ENCODE assay signal across 14 cellular contexts in the genomic region with DNA sequence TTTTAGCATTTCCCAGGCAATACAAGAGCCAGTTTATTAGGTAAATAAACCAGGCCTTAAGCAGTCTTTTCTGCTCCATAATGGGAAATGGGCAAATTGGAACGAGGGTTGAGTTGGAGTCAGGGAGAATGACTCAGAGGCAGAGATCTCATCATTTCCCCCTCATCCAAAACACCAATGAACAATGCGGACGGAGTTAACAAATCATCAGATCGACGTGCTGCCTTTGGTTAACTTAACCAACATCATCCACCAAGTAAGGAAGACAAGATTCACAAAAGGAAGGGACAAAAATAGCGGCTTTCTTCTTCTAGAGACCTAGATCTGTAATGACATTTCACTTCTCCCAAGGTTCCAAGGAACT.
"Had no signal": no experiment of that assay in that cellular context is flagged by ENCODE, and none has a peak within 500 bp of the region (broad histone marks: within the 10 kb centered on the region; RNA-seq: fewer than 3 reads in every experiment).

No MANE protein-coding gene starts in this region.

- H3K27ac ChIP-seq: adrenal gland, brain microvascular endothelial cell, ovary, thoracic aorta had no signal

- DNase-seq: activated CD4-positive, alpha-beta T cell treated with anti-CD3 and anti-CD28 coated beads for 4 hours; activated CD8-positive, alpha-beta memory T cell treated with anti-CD3 and anti-CD28 coated beads, Interleukin-2, amount 50 U/mL, for 4 hours; activated CD8-positive, alpha-beta T cell treated with anti-CD3 and anti-CD28 coated beads, Interleukin-2, amount 10 ng/mL, durations not matched to agents 7 days and 5 days; activated effector memory CD4-positive, alpha-beta T cell treated with anti-CD3 and anti-CD28 coated beads, Interleukin-2, amount 50 U/mL, for 16 hours; activated T-cell treated with anti-CD3 and anti-CD28 coated beads, Interleukin-2, amount 50 U/mL, for 48 hours; adrenal gland; brain microvascular endothelial cell; effector memory CD8-positive, alpha-beta T cell; erythroblast; mesendoderm; ovary; stimulated activated CD4-positive, alpha-beta T cell treated with anti-CD3 and anti-CD28 coated beads, Interleukin-1b, Interleukin-23, amount 100 ng/mL, for 48 hours; stomach had no signal

- H3K36me3 ChIP-seq: adrenal gland, brain microvascular endothelial cell, ovary, stomach, thoracic aorta had no signal

- H3K4me1 ChIP-seq: adrenal gland had no signal

- H3K27me3 ChIP-seq: adrenal gland, brain microvascular endothelial cell, ovary, stomach had no signal

- H3K4me3 ChIP-seq: adrenal gland, ovary, stomach, thoracic aorta had no signal
